Comparison of ENCODE assay signal across 7 cellular contexts in genomic region chr2:84832772-84833461, GRCh38. TPM values are rescaled to one million over a fixed set of nuclear protein-coding genes. Genes with fewer than 3 reads are reported as not detected.
DNase-seq lines count a peak whose midpoint lies in the region; ATAC-seq and TF ChIP-seq lines count a peak whose summit lies in the region.

No MANE protein-coding gene starts in this region.

- H3K27me3 ChIP-seq in WERI-Rb-1 (ENCODE audit: insufficient read depth, low read depth, severe bottlenecking) (no peaks in the 10 kb centered on the region), neuronal stem cell (ENCODE audit: control insufficient read depth in 3 of 3, insufficient read depth in 3 of 3, low read depth in 1 of 3, low read length in 3 of 3) (peaks cover 0 to 4% (median 0%) of the 10 kb centered on the region in 3 experiments)

- ATAC-seq in GM18909 (IDR thresholded peaks at IDR 0.05; ENCODE audit: poor library complexity, unreplicated experiment) (peak; percentile 84), HG02798 (IDR thresholded peaks at IDR 0.05; ENCODE audit: poor library complexity, unreplicated experiment) (peak; percentile 74), left colon (peak; percentile 26)

- H3K27ac ChIP-seq in WERI-Rb-1: no peak overlapping the region
- H3K27ac ChIP-seq in neuronal stem cell (replicated peaks; ENCODE audit: low read length): no peak overlapping the region

- no peaks in the 10 kb centered on the region for H3K36me3 ChIP-seq in WERI-Rb-1
- H3K36me3 ChIP-seq in neuronal stem cell (replicated peaks in 1 of 2; ENCODE audit: control insufficient read depth in 2 of 2, insufficient read depth in 2 of 2, low read length in 2 of 2): peaks cover 0 to 4% of the 10 kb centered on the region in 2 donors

- no peak overlapping the region for H3K23ac ChIP-seq in neuronal stem cell (ENCODE audit: low read depth, low read length, poor library complexity)

- H4K91ac ChIP-seq in neuronal stem cell (ENCODE audit: low read depth, low read length, poor library complexity): no peak overlapping the region

- H3K9me3 ChIP-seq in WERI-Rb-1 (ENCODE audit: severe bottlenecking) (peaks cover 6% of the 10 kb centered on the region), neuronal stem cell (replicated peaks in 1 of 2; ENCODE audit: control insufficient read depth in 2 of 2, insufficient read depth in 1 of 2, low read depth in 1 of 2, low read length in 2 of 2) (peaks cover 0 to 5% of the 10 kb centered on the region in 2 donors)

- H2AFZ ChIP-seq in neuronal stem cell (ENCODE audit: low read length): no peak overlapping the region

- H3K14ac ChIP-seq in neuronal stem cell (ENCODE audit: low read length): no peak overlapping the region

- H2BK120ac ChIP-seq in neuronal stem cell (ENCODE audit: low read depth, low read length): no peak overlapping the region

- no peak overlapping the region for H2BK15ac ChIP-seq in neuronal stem cell (ENCODE audit: low read length)

- DNase-seq in SKM-1 treated with dmso at 0.1 percent for 144 hours (lab: John Stamatoyannopoulos, UW; ENCODE audit: unreplicated experiment) (peak; percentile 91), left colon (peak in 1 of 2 donors; percentile 33), WERI-Rb-1 (no peak), neuronal stem cell (ENCODE audit: low spot score) (no peak)
- no peak for DNase-seq in activated CD4-positive, alpha-beta T cell treated with anti-CD3 and anti-CD28 coated beads, Interleukin-2, amount 50 U/mL, for 4 hours

- no CpG with 5 or more reads among the region's 5 CpGs for WGBS in neuronal stem cell (ENCODE audit: extremely low coverage in 2 of 2, insufficient read length in 2 of 2, insufficient replicate concordance in 1 of 2), 2 donors

- H3K4ac ChIP-seq in neuronal stem cell (ENCODE audit: low read length): no peak overlapping the region

- H3K4me3 ChIP-seq in WERI-Rb-1 (ENCODE audit: low read depth, low read length) (no peak overlapping the region), neuronal stem cell (ENCODE audit: low read length in 2 of 2) (no peak overlapping the region)

- no peak overlapping the region for H2BK5ac ChIP-seq in neuronal stem cell (ENCODE audit: low read length)

- no peak overlapping the region for H3K18ac ChIP-seq in neuronal stem cell (ENCODE audit: low read length)

- no peak overlapping the region for H2BK12ac ChIP-seq in neuronal stem cell (ENCODE audit: low read length)

- H3K4me1 ChIP-seq in neuronal stem cell (ENCODE audit: control insufficient read depth in 2 of 2, insufficient read depth in 1 of 2, low read depth in 1 of 2, low read length in 2 of 2): peaks cover 1 to 13% of the 10 kb centered on the region in 2 donors

- no peak overlapping the region for H4K8ac ChIP-seq in neuronal stem cell (ENCODE audit: low read depth, low read length)

- no peak overlapping the region for H3K9ac ChIP-seq in neuronal stem cell (ENCODE audit: low read depth, low read length, poor library complexity)

- no peak overlapping the region for H3K4me2 ChIP-seq in neuronal stem cell (ENCODE audit: insufficient read depth, low read length, poor library complexity, severe bottlenecking)

- no peak for TF ChIP-seq CTCF in WERI-Rb-1 (IDR thresholded peaks at IDR 0.05; ENCODE audit: low read depth, low read length)

- intact Hi-C loops in left colon (cut with DNase I, micrococcal nuclease): no loop called here

- H2AK5ac ChIP-seq in neuronal stem cell (ENCODE audit: low read depth, low read length): no peak overlapping the region

- peaks cover 4% of the 10 kb centered on the region for H3K79me1 ChIP-seq in neuronal stem cell (ENCODE audit: low read depth, low read length)

RNA-seq across cellular contexts. Expression of gene TRABD2A, which starts 48.0 kb away (rescaled TPM):
- total RNA-seq in left colon: 100 to 1,000 TPM in 1 of 2 donors, 10 to 100 TPM in 1; 89.8 to 101 TPM
- polyA plus RNA-seq in neuronal stem cell (2013, experiment 1 of 2): 11.7 TPM
- polyA plus RNA-seq in neuronal stem cell (2013, experiment 2 of 2): 11.8 TPM

Comparison
In these comparisons a context has a peak if more than half of its experiments do, and no peak if none do; other contexts are left out.
1. ATAC-seq: peak in every context shown above with its lines; median percentile 84 in GM18909; 74 in HG02798; 26 in left colon.